ENCODE assay signal across 7 cellular contexts in the genomic region with DNA sequence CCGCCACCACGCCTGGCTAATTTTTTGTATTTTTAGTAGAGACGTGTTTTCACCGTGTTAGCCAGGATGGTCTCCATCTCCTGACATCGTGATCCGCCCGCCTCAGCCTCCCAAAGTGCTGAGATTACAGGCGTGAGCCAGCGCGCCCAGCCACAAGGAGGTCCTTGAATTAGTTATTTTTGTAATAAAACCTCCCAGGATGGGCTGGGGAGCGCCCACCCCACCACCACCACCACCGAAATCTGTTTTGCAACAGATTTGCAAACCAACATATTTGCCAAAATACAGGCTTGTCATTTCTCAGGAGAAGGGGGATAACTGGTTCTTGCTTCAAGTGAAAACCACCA.
DNase-seq lines count a peak whose midpoint lies in the region; ATAC-seq and TF ChIP-seq lines count a peak whose summit lies in the region.
"Not testable (repeated sequence)": the region's sequence is repeated elsewhere in the genome, so short reads cannot be mapped to it uniquely, and the experiment has no call there.

No MANE protein-coding gene starts in this region.

- not testable (repeated sequence) for H3K4me3 ChIP-seq in CD8-positive, alpha-beta T cell (ENCODE audit: low read depth, low read length); OCI-LY7 (ENCODE audit: low read depth, low read length, poor library complexity, severe bottlenecking)
- H3K4me3 ChIP-seq in esophagus squamous epithelium: peak overlapping the region; percentile 26 to 66 (median 45)

- H3K27ac ChIP-seq in CD8-positive, alpha-beta T cell (ENCODE audit: low read depth, low read length); OCI-LY7 (ENCODE audit: low read depth, low read length, poor library complexity, severe bottlenecking): not testable (repeated sequence)
- peak overlapping the region; percentile 73 to 86 (median 82) for H3K27ac ChIP-seq in esophagus squamous epithelium

- POLR2A ChIA-PET in CD8-positive, alpha-beta T cell (lab: Charles Lee): interaction anchor here (0.7 to 1.3 kb wide), 4 partner anchors 9 to 150 kb away, joined by 4 to 5 read pairs (median 4); no protein-coding TSS in a partner anchor
- POLR2A ChIA-PET in OCI-LY7 (lab: Charles Lee): interaction anchor here (1.1 kb wide), 1 partner anchor 34 kb away, joined by 3 read pairs; no protein-coding TSS in a partner anchor
- POLR2A ChIA-PET in activated CD4-positive, alpha-beta T cell treated with anti-CD3 and anti-CD28 coated beads, Interleukin-2, amount 10 ng/mL, durations not matched to agents 7 days and 5 days (lab: Charles Lee): interaction anchor here (0.7 kb wide), 1 partner anchor 360 kb away, joined by 3 read pairs; no protein-coding TSS in a partner anchor
- POLR2A ChIA-PET in activated naive CD8-positive, alpha-beta T cell treated with anti-CD3 and anti-CD28 coated beads, Interleukin-2, amount 10 ng/mL, durations not matched to agents 7 days and 5 days (lab: Charles Lee): not testable (repeated sequence)

- not testable (repeated sequence) for H3K36me3 ChIP-seq in CD8-positive, alpha-beta T cell (ENCODE audit: insufficient read depth, low read length); OCI-LY7 (ENCODE audit: insufficient read depth, low read length); esophagus squamous epithelium

- peak overlapping the region; percentile 95; the same call in 1 of the 2 replicates for H2AFZ ChIP-seq in OCI-LY7 (ENCODE audit: low read length)

- H3K4me1 Mint-ChIP-seq in CD8-positive, alpha-beta T cell (ENCODE audit: low read depth); activated naive CD8-positive, alpha-beta T cell treated with anti-CD3 and anti-CD28 coated beads, Interleukin-2, amount 10 ng/mL, durations not matched to agents 7 days and 5 days; stimulated activated memory B cell treated with anti-CD40 and anti-IgM and Interleukin-4, amounts not matched to agents 10 μg/mL and 1 μg/mL and 100 μg/mL, for 72 hours: not testable (repeated sequence)
- H3K4me1 Mint-ChIP-seq in activated CD4-positive, alpha-beta T cell treated with anti-CD3 and anti-CD28 coated beads, Interleukin-2, amount 10 ng/mL, durations not matched to agents 7 days and 5 days: peaks cover 36% of the 10 kb centered on the region
- H3K4me1 Mint-ChIP-seq in natural killer cell: peaks cover 27 to 50% of the 10 kb centered on the region in 2 donors

- intact Hi-C loops in CD8-positive, alpha-beta T cell (cut with DNase I, micrococcal nuclease); OCI-LY7 (cut with micrococcal nuclease; ENCODE audit: unreplicated experiment); natural killer cell (cut with micrococcal nuclease): not testable (repeated sequence)
- intact Hi-C loops in esophagus squamous epithelium (cut with DNase I): loop anchor here (10.0 kb wide), 1 partner anchor 155 kb away; a partner anchor contains a TSS

- ATAC-seq in CD8-positive, alpha-beta T cell; activated naive CD8-positive, alpha-beta T cell treated with anti-CD3 and anti-CD28 coated beads, Interleukin-2, amount 10 ng/mL, durations not matched to agents 7 days and 5 days (ENCODE audit: low read depth); natural killer cell; stimulated activated memory B cell treated with anti-CD40 and anti-IgM and Interleukin-4, amounts not matched to agents 10 μg/mL and 1 μg/mL and 100 μg/mL, for 72 hours: not testable (repeated sequence)

- not testable (repeated sequence) for H3K27me3 ChIP-seq in CD8-positive, alpha-beta T cell (ENCODE audit: insufficient read depth, low read length); esophagus squamous epithelium

- not testable (repeated sequence) for H4K20me1 ChIP-seq in OCI-LY7 (ENCODE audit: insufficient read depth, low read length)

- 91 to 94% methylated on average over 12 of the region's 12 CpGs for WGBS in esophagus squamous epithelium, 2 donors

- not testable (repeated sequence) for H3K79me2 ChIP-seq in OCI-LY7 (ENCODE audit: insufficient read depth, low read depth, low read length)

- not testable (repeated sequence) for H3K27ac Mint-ChIP-seq in CD8-positive, alpha-beta T cell
- H3K27ac Mint-ChIP-seq in activated CD4-positive, alpha-beta T cell treated with anti-CD3 and anti-CD28 coated beads, Interleukin-2, amount 10 ng/mL, durations not matched to agents 7 days and 5 days: peak overlapping the region; percentile 98
- peak overlapping the region; percentile 88 for H3K27ac Mint-ChIP-seq in activated naive CD8-positive, alpha-beta T cell treated with anti-CD3 and anti-CD28 coated beads, Interleukin-2, amount 10 ng/mL, durations not matched to agents 7 days and 5 days
- H3K27ac Mint-ChIP-seq in natural killer cell: peak overlapping the region; percentile 93 to 94
- H3K27ac Mint-ChIP-seq in stimulated activated memory B cell treated with anti-CD40 and anti-IgM and Interleukin-4, amounts not matched to agents 10 μg/mL and 1 μg/mL and 100 μg/mL, for 72 hours: peak overlapping the region; percentile 90

- H3K9me3 ChIP-seq in CD8-positive, alpha-beta T cell (ENCODE audit: low read length); OCI-LY7 (ENCODE audit: low read length); esophagus squamous epithelium: not testable (repeated sequence)

- H3K27me3 Mint-ChIP-seq in CD8-positive, alpha-beta T cell (ENCODE audit: low read depth); activated CD4-positive, alpha-beta T cell treated with anti-CD3 and anti-CD28 coated beads, Interleukin-2, amount 10 ng/mL, durations not matched to agents 7 days and 5 days; activated naive CD8-positive, alpha-beta T cell treated with anti-CD3 and anti-CD28 coated beads, Interleukin-2, amount 10 ng/mL, durations not matched to agents 7 days and 5 days; natural killer cell (ENCODE audit: low read depth in 2 of 2); stimulated activated memory B cell treated with anti-CD40 and anti-IgM and Interleukin-4, amounts not matched to agents 10 μg/mL and 1 μg/mL and 100 μg/mL, for 72 hours: not testable (repeated sequence)

- not testable (repeated sequence) for H3K9me3 Mint-ChIP-seq in CD8-positive, alpha-beta T cell; activated CD4-positive, alpha-beta T cell treated with anti-CD3 and anti-CD28 coated beads, Interleukin-2, amount 10 ng/mL, durations not matched to agents 7 days and 5 days; activated naive CD8-positive, alpha-beta T cell treated with anti-CD3 and anti-CD28 coated beads, Interleukin-2, amount 10 ng/mL, durations not matched to agents 7 days and 5 days; natural killer cell; stimulated activated memory B cell treated with anti-CD40 and anti-IgM and Interleukin-4, amounts not matched to agents 10 μg/mL and 1 μg/mL and 100 μg/mL, for 72 hours

- not testable (repeated sequence) for TF ChIP-seq CTCF in CD8-positive, alpha-beta T cell (IDR thresholded peaks at IDR 0.05); OCI-LY7 (conservative IDR thresholded peaks at IDR 0.05; ENCODE audit: low read length); esophagus squamous epithelium (IDR thresholded peaks at IDR 0.05); natural killer cell (IDR thresholded peaks at IDR 0.05)

- CTCF ChIA-PET in CD8-positive, alpha-beta T cell (lab: Charles Lee): interaction anchor here (0.6 to 3.3 kb wide), 15 partner anchors 9 to 956 kb away, joined by 3 to 24 read pairs (median 4); no protein-coding TSS in a partner anchor
- CTCF ChIA-PET in OCI-LY7 (lab: Charles Lee; ENCODE audit: unreplicated experiment): interaction anchor here (0.6 kb wide), 1 partner anchor 61 kb away, joined by 3 read pairs; no protein-coding TSS in a partner anchor
- CTCF ChIA-PET in activated CD4-positive, alpha-beta T cell treated with anti-CD3 and anti-CD28 coated beads, Interleukin-2, amount 10 ng/mL, durations not matched to agents 7 days and 5 days (lab: Charles Lee): interaction anchor here (0.6 to 3.4 kb wide), 12 partner anchors 9 to 461 kb away, joined by 3 to 20 read pairs (median 4); a partner anchor contains a TSS

- not testable (repeated sequence) for BruUV-seq in OCI-LY7 (replicated peaks; lab: Mats Ljungman, UMichigan)

- H3K36me3 Mint-ChIP-seq in CD8-positive, alpha-beta T cell; activated CD4-positive, alpha-beta T cell treated with anti-CD3 and anti-CD28 coated beads, Interleukin-2, amount 10 ng/mL, durations not matched to agents 7 days and 5 days (ENCODE audit: low read depth); activated naive CD8-positive, alpha-beta T cell treated with anti-CD3 and anti-CD28 coated beads, Interleukin-2, amount 10 ng/mL, durations not matched to agents 7 days and 5 days; natural killer cell; stimulated activated memory B cell treated with anti-CD40 and anti-IgM and Interleukin-4, amounts not matched to agents 10 μg/mL and 1 μg/mL and 100 μg/mL, for 72 hours: not testable (repeated sequence)

- TF ChIP-seq POLR2A in esophagus squamous epithelium (IDR thresholded peaks at IDR 0.05): not testable (repeated sequence)

- not testable (repeated sequence) for H3K4me1 ChIP-seq in CD8-positive, alpha-beta T cell (ENCODE audit: insufficient read depth, low read length); OCI-LY7 (ENCODE audit: insufficient read depth, low read length, poor library complexity, severe bottlenecking)
- H3K4me1 ChIP-seq in esophagus squamous epithelium: peaks cover 0 to 40% (median 22%) of the 10 kb centered on the region in 3 donors

- H3K9me2 ChIP-seq in OCI-LY7 (ENCODE audit: insufficient read depth, low read length): not testable (repeated sequence)

- DNase-seq in CD8-positive, alpha-beta T cell; OCI-LY7 (ENCODE audit: low spot score); activated CD4-positive, alpha-beta T cell treated with anti-CD3 and anti-CD28 coated beads, Interleukin-2, amount 10 ng/mL, durations not matched to agents 7 days and 5 days; activated naive CD8-positive, alpha-beta T cell treated with anti-CD3 and anti-CD28 coated beads, Interleukin-2, amount 10 ng/mL, durations not matched to agents 7 days and 5 days; esophagus squamous epithelium (lab: John Stamatoyannopoulos, UW); natural killer cell: not testable (repeated sequence)

- H3K4me2 ChIP-seq in OCI-LY7 (ENCODE audit: low read length): not testable (repeated sequence)

- H3K4me3 Mint-ChIP-seq in CD8-positive, alpha-beta T cell: peak overlapping the region; percentile 85
- H3K4me3 Mint-ChIP-seq in activated CD4-positive, alpha-beta T cell treated with anti-CD3 and anti-CD28 coated beads, Interleukin-2, amount 10 ng/mL, durations not matched to agents 7 days and 5 days: peak overlapping the region; percentile 67
- H3K4me3 Mint-ChIP-seq in activated naive CD8-positive, alpha-beta T cell treated with anti-CD3 and anti-CD28 coated beads, Interleukin-2, amount 10 ng/mL, durations not matched to agents 7 days and 5 days: peak overlapping the region; percentile 77
- peak overlapping the region; percentile 88 for H3K4me3 Mint-ChIP-seq in natural killer cell
- peak overlapping the region; percentile 87 for H3K4me3 Mint-ChIP-seq in stimulated activated memory B cell treated with anti-CD40 and anti-IgM and Interleukin-4, amounts not matched to agents 10 μg/mL and 1 μg/mL and 100 μg/mL, for 72 hours
